17 cellular contexts compared by ENCODE assay signal in genomic region chr3:101377796-101378195, GRCh38. TPM values are rescaled to one million over a fixed set of nuclear protein-coding genes. Genes with fewer than 3 reads are reported as not detected.
DNase-seq lines count a peak whose midpoint lies in the region; ATAC-seq, FAIRE-seq and TF ChIP-seq lines count a peak whose summit lies in the region.
"Had no signal": no experiment of that assay in that cellular context is flagged by ENCODE, and none has a peak within 500 bp of the region (broad histone marks: within the 10 kb centered on the region; RNA-seq: fewer than 3 reads in every experiment).

No MANE protein-coding gene starts in this region.

- H3K4me3 ChIP-seq in astrocyte (ENCODE audit: insufficient read depth, low read depth, low read length): no peak overlapping the region
- H3K4me3 ChIP-seq in heart right ventricle: no peak overlapping the region
- no peak overlapping the region for H3K4me3 ChIP-seq in small intestine (ENCODE audit: low read depth in 1 of 2, low read length in 2 of 2)
- H3K4me3 ChIP-seq: mucosa of descending colon, ovary had no signal

- H3K27ac Mint-ChIP-seq in astrocyte (ENCODE audit: unreplicated experiment): peak overlapping the region; percentile 93
- H3K27ac Mint-ChIP-seq: activated B cell treated with CpG ODN at 0.5 μM for 24 hours; stimulated activated naive CD8-positive, alpha-beta T cell treated with anti-CD3 and anti-CD28 coated beads, Interleukin-15, Interleukin-2, amounts not matched to agents 100 ng/mL and 50 ng/mL, for 24 hours had no signal

- intact Hi-C loops in heart right ventricle (cut with DNase I): loop anchor here in 1 of 10 donors (10.0 kb wide), 1 partner anchor 163 kb away; no protein-coding TSS in a partner anchor

- H3K9me3 ChIP-seq in astrocyte (ENCODE audit: insufficient read depth, low read depth, low read length): peaks cover 3% of the 10 kb centered on the region
- H3K9me3 ChIP-seq in heart right ventricle: peaks cover 0 to 17% (median 6%) of the 10 kb centered on the region in 11 donors
- H3K9me3 ChIP-seq in small intestine (ENCODE audit: control insufficient read depth, low read depth): no peaks in the 10 kb centered on the region
- H3K9me3 ChIP-seq: mucosa of descending colon, ovary had no signal

- H3K4me1 ChIP-seq in astrocyte (ENCODE audit: insufficient read depth, low read length): no peaks in the 10 kb centered on the region
- peaks cover 5 to 33% (median 17%) of the 10 kb centered on the region in 9 donors for H3K4me1 ChIP-seq in heart right ventricle
- peaks cover 4 to 5% of the 10 kb centered on the region in 2 donors for H3K4me1 ChIP-seq in small intestine (ENCODE audit: control insufficient read depth in 2 of 2, insufficient read depth in 1 of 2, low read depth in 1 of 2, low read length in 1 of 2)

- H3K27me3 ChIP-seq in astrocyte (ENCODE audit: insufficient read depth, low read length) (no peaks in the 10 kb centered on the region), heart right ventricle (no peaks in the 10 kb centered on the region), small intestine (ENCODE audit: control insufficient read depth in 2 of 2, insufficient read depth in 2 of 2, low read length in 2 of 2) (no peaks in the 10 kb centered on the region)
- H3K27me3 ChIP-seq: ovary had no signal

- WGBS in heart right ventricle, 2 donors: 29 to 31% methylated on average over 3 of the region's 3 CpGs
- WGBS in small intestine, 3 donors: 27 to 47% (median 33%) methylated on average over 3 of the region's 3 CpGs

- no peak overlapping the region for H2AFZ ChIP-seq in astrocyte (ENCODE audit: low read depth, low read length)

- H3K36me3 ChIP-seq in astrocyte (ENCODE audit: insufficient read depth, low read length) (no peaks in the 10 kb centered on the region), heart right ventricle (no peaks in the 10 kb centered on the region), small intestine (ENCODE audit: control insufficient read depth in 2 of 2, insufficient read depth in 2 of 2, low read length in 2 of 2) (no peaks in the 10 kb centered on the region)
- H3K36me3 ChIP-seq: ovary had no signal

- no peak overlapping the region for H3K4me3 Mint-ChIP-seq in astrocyte (ENCODE audit: unreplicated experiment)
- H3K4me3 Mint-ChIP-seq: activated B cell treated with CpG ODN at 0.5 μM for 24 hours; stimulated activated naive CD8-positive, alpha-beta T cell treated with anti-CD3 and anti-CD28 coated beads, Interleukin-15, Interleukin-2, amounts not matched to agents 100 ng/mL and 50 ng/mL, for 24 hours had no signal

- no peak overlapping the region for H3K4me2 ChIP-seq in astrocyte (ENCODE audit: low read length)

- H3K9ac ChIP-seq in astrocyte (ENCODE audit: low read length): no peak overlapping the region

- H3K4me1 Mint-ChIP-seq in astrocyte (ENCODE audit: low read depth, unreplicated experiment): peaks cover 31% of the 10 kb centered on the region

- H3K27me3 Mint-ChIP-seq in astrocyte (ENCODE audit: low read depth, unreplicated experiment): no peaks in the 10 kb centered on the region
- H3K27me3 Mint-ChIP-seq: activated B cell treated with CpG ODN at 0.5 μM for 24 hours; stimulated activated naive CD8-positive, alpha-beta T cell treated with anti-CD3 and anti-CD28 coated beads, Interleukin-15, Interleukin-2, amounts not matched to agents 100 ng/mL and 50 ng/mL, for 24 hours had no signal

- no peaks in the 10 kb centered on the region for H3K36me3 Mint-ChIP-seq in astrocyte (ENCODE audit: low read depth, unreplicated experiment)

- peak in 6 of 8 donors; percentile 26 to 70 (median 58) for ATAC-seq in heart right ventricle
- no peak for ATAC-seq in HG03025 (IDR thresholded peaks at IDR 0.05; ENCODE audit: low FRiP score, unreplicated experiment)
- ATAC-seq in activated CD4-positive, CD25-positive, alpha-beta regulatory T cell treated with anti-CD3 and anti-CD28 coated beads, Interleukin-2, amount 50 U/mL, for 24 hours: no peak
- ATAC-seq: mucosa of descending colon had no signal

- peak overlapping the region; percentile 3 for H3K27ac ChIP-seq in astrocyte (ENCODE audit: low read depth, low read length)
- H3K27ac ChIP-seq in heart right ventricle: peak overlapping the region in 9 of 10 donors; percentile 21 to 86 (median 49)
- H3K27ac ChIP-seq in small intestine (ENCODE audit: low read depth in 1 of 2, low read length in 1 of 2): no peak overlapping the region

- DNase-seq in HuH-7 (ENCODE audit: low spot score) (peak; percentile 15), astrocyte (ENCODE audit: low read depth) (peak; percentile 60), heart right ventricle (no peak), small intestine (peak; percentile 27), DMS153 treated with DMSO at 0.1 percent for 48 hours (lab: John Stamatoyannopoulos, UW; ENCODE audit: unreplicated experiment) (no peak)
- DNase-seq: activated B cell treated with CpG ODN at 0.5 μM for 24 hours; activated CD8-positive, alpha-beta memory T cell treated with anti-CD3 and anti-CD28 coated beads, Interleukin-2, amount 50 U/mL, for 4 hours; activated naive CD4-positive, alpha-beta T cell treated with Interleukin-2 at 50 U/mL for 16 hours; cerebellar nuclear complex; DMS153; mucosa of descending colon; NCI-H1092 treated with DMSO at 0.1 percent for 48 hours; NCI-H2171; ovary had no signal

- H3K79me2 ChIP-seq in astrocyte (ENCODE audit: insufficient read depth, low read length): no peaks in the 10 kb centered on the region

- H4K20me1 ChIP-seq in astrocyte (ENCODE audit: insufficient read depth, low read length): no peaks in the 10 kb centered on the region

- no peaks in the 10 kb centered on the region for H3K9me3 Mint-ChIP-seq in astrocyte (ENCODE audit: unreplicated experiment)
- H3K9me3 Mint-ChIP-seq: activated B cell treated with CpG ODN at 0.5 μM for 24 hours; stimulated activated naive CD8-positive, alpha-beta T cell treated with anti-CD3 and anti-CD28 coated beads, Interleukin-15, Interleukin-2, amounts not matched to agents 100 ng/mL and 50 ng/mL, for 24 hours had no signal

- no peak for TF ChIP-seq CTCF in astrocyte (IDR thresholded peaks at IDR 0.05; ENCODE audit: insufficient read depth, low read depth, low read length)
- TF ChIP-seq CTCF in heart right ventricle (IDR thresholded peaks at IDR 0.05): no peak

- FAIRE-seq in astrocyte (lab: Jason Lieb, UNC) (peak; percentile 9), small intestine (lab: Jason Lieb, UNC) (no peak)

RNA-seq across cellular contexts. Expression of gene IMPG2, which starts 57.4 kb away (rescaled TPM):
- total RNA-seq in astrocyte (0.26 and 0.30 TPM in 2 replicates), heart right ventricle (under 1 TPM; 0.17 to 0.40 (median 0.21) TPM)
- polyA plus RNA-seq in heart right ventricle (under 1 TPM in 1 of 2 donors, not detected in 1; 0.04 TPM), small intestine (under 1 TPM in 1 of 3 donors, not detected in 2; 0.04 TPM)

Comparison
In these comparisons a context has a peak if more than half of its experiments do, and no peak if none do; other contexts are left out.
1. DNase-seq: peak in HuH-7 (single experiment), astrocyte (single experiment) and small intestine (single experiment); none in heart right ventricle (0 of 2) and DMS153 treated with DMSO at 0.1 percent for 48 hours (single experiment).
2. H3K27ac ChIP-seq: peak in astrocyte (single experiment) and heart right ventricle (9 of 10); none in small intestine (0 of 2).
3. ATAC-seq: peak in heart right ventricle (6 of 8); none in HG03025 (single experiment) and activated CD4-positive, CD25-positive, alpha-beta regulatory T cell treated with anti-CD3 and anti-CD28 coated beads, Interleukin-2, amount 50 U/mL, for 24 hours (0 of 2).